Comparison of ENCODE assay signal across 8 cellular contexts in the genomic region with DNA sequence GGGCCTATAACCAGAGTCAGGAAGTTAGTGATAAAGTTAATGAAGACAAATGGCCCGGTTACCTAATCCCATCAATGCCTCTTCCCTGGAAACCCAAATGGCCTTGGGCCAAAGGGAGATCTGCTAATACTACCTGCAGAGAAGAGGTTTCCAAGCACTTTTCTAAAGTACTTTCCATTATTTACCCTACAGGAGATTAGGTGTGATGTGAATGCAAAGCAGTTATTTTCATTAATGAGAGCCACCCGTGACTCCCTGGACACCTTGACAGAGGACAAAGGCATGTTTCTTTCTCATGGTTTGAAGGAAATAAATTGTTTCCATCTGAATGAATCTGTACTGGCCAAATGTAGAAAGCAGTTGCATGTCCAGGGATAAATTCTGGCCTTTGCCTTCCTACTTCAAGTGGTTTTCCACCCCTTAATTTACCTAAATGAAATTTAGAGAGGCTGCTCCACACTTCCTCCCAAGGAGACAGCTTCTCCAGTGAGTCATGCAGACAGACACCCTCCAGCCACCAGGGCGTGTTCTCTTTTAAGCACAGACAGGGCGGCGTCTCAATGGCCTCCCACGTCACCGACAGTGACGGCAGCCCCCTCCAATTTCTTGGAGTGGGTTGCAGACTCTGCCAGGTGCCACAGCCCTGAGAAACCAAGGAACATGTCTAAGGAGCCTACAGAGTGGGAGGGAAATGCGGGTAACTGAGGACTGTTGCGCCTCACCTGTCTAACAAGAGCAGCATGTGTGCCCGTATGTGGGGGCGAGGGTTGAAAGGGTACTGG. TPM values are rescaled to one million over a fixed set of nuclear protein-coding genes. Genes with fewer than 3 reads are reported as not detected.
DNase-seq lines count a peak whose midpoint lies in the region; ATAC-seq and TF ChIP-seq lines count a peak whose summit lies in the region.

No MANE protein-coding gene starts in this region.

- H3K27me3 Mint-ChIP-seq in type B pancreatic cell = peaks cover 3% of the 10 kb centered on the region

- no peak overlapping the region for H3K4me3 ChIP-seq in fibroblast of the aortic adventitia (ENCODE audit: low read depth, low read length)

- H3K27ac Mint-ChIP-seq in type B pancreatic cell = peak overlapping the region; percentile 87

- H3K4me3 Mint-ChIP-seq in type B pancreatic cell = peak overlapping the region; percentile 73

- TF ChIP-seq CTCF in fibroblast of the aortic adventitia (IDR thresholded peaks at IDR 0.05; ENCODE audit: insufficient read depth, low read length) (no peak), type B pancreatic cell (conservative IDR thresholded peaks at IDR 0.05) (no peak)

- H3K4me1 Mint-ChIP-seq in type B pancreatic cell (ENCODE audit: unreplicated experiment) = peaks cover 32% of the 10 kb centered on the region

- H3K36me3 Mint-ChIP-seq in type B pancreatic cell = no peaks in the 10 kb centered on the region

- DNase-seq in NCI-H2196 (lab: John Stamatoyannopoulos, UW; ENCODE audit: unreplicated experiment) (peak; percentile 36), NCI-H2196 treated with DMSO at 0.1 percent for 48 hours (lab: John Stamatoyannopoulos, UW; ENCODE audit: unreplicated experiment) (no peak), NOMO-1 treated with dmso at 0.1 percent for 144 hours (lab: John Stamatoyannopoulos, UW; ENCODE audit: unreplicated experiment) (peak; percentile 24), fibroblast of the aortic adventitia (ENCODE audit: low read depth) (peak; percentile 64), type B pancreatic cell (ENCODE audit: extremely low spot score, unreplicated experiment) (no peak)
- DNase-seq in activated CD8-positive, alpha-beta memory T cell treated with anti-CD3 and anti-CD28 coated beads, Interleukin-2, amount 50 U/mL, for 48 hours = no peak

- ATAC-seq in HG03442 (IDR thresholded peaks at IDR 0.05; ENCODE audit: unreplicated experiment) = no peak
- no peak for ATAC-seq in GM21529 (IDR thresholded peaks at IDR 0.05; ENCODE audit: unreplicated experiment)

- no peaks in the 10 kb centered on the region for H3K9me3 Mint-ChIP-seq in type B pancreatic cell

RNA-seq across cellular contexts. Expression of a gene that starts 43.9 kb away (rescaled TPM):
- total RNA-seq in fibroblast of the aortic adventitia (ENCODE audit: low replicate concordance) (26.6 and 59.9 TPM in 2 replicates), type B pancreatic cell (ENCODE audit: low replicate concordance) (23.7 and 26.6 TPM in 2 replicates)

Comparison
In these comparisons a context has a peak if more than half of its experiments do, and no peak if none do; other contexts are left out.
1. DNase-seq: peak in NCI-H2196 (single experiment), NOMO-1 treated with dmso at 0.1 percent for 144 hours (single experiment) and fibroblast of the aortic adventitia (single experiment); none in NCI-H2196 treated with DMSO at 0.1 percent for 48 hours (single experiment), type B pancreatic cell (single experiment) and activated CD8-positive, alpha-beta memory T cell treated with anti-CD3 and anti-CD28 coated beads, Interleukin-2, amount 50 U/mL, for 48 hours (single experiment).